ENCODE assay signal across 18 cellular contexts in the genomic region with DNA sequence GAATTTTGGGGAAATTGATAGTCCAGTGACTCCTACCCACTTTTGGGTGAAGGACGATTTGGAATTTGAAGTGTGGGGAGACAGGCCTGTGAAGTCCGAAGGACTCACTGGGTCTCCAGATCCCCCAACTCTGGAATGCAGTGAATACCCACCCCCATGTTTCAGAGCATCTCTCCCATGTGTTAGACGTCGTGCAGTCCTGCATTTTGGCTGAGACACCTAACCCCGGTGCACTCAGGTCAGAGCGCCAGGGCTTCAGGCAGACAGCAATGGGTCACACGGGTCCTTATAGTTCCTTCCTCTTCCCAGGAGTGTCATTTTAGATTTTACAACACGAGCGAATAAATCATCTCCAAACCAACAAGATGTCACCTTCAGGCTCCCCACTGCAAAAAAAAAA. TPM values are rescaled to one million over a fixed set of nuclear protein-coding genes. Genes with fewer than 3 reads are reported as not detected.
A peak's percentile ranks its signal among the peaks of the same experiment; 100 is the strongest.
DNase-seq lines count a peak whose midpoint lies in the region; ATAC-seq and TF ChIP-seq lines count a peak whose summit lies in the region.
"Had no signal": no experiment of that assay in that cellular context is flagged by ENCODE, and none has a peak within 500 bp of the region (broad histone marks: within the 10 kb centered on the region; RNA-seq: fewer than 3 reads in every experiment).

No MANE protein-coding gene starts in this region.

- H4K8ac ChIP-seq in trophoblast cell (ENCODE audit: low read depth, low read length) = no peak overlapping the region

- no CpG with 5 or more reads among the region's 9 CpGs for WGBS in trophoblast cell (ENCODE audit: extremely low coverage, insufficient coverage, insufficient read length)

- peak overlapping the region; percentile 33 for H3K9ac ChIP-seq in trophoblast cell (ENCODE audit: low read length)

- H3K23ac ChIP-seq in trophoblast cell (ENCODE audit: low read length) = no peak overlapping the region

- H3K79me2 ChIP-seq in ACC112 (ENCODE audit: control insufficient read depth, insufficient read depth, low read length, unreplicated experiment) (peaks cover 100% of the 10 kb centered on the region), trophoblast cell (ENCODE audit: control insufficient read depth, insufficient read depth, low read length, poor library complexity) (no peaks in the 10 kb centered on the region)

- H3K27me3 ChIP-seq in ACC112 (ENCODE audit: insufficient read depth, low read length) (no peaks in the 10 kb centered on the region), SJCRH30 (0 out of 2 replicates have a peak, but pooled peaks cover 6% of the 10 kb centered on the region), trophoblast cell (ENCODE audit: insufficient read depth, low read length) (peaks cover 72% of the 10 kb centered on the region)

- no peaks in the 10 kb centered on the region for H3K36me3 ChIP-seq in ACC112 (ENCODE audit: insufficient read depth, low read length)
- H3K36me3 ChIP-seq in SJCRH30 = no peaks in the 10 kb centered on the region
- no peaks in the 10 kb centered on the region for H3K36me3 ChIP-seq in trophoblast cell (ENCODE audit: control insufficient read depth in 1 of 2, insufficient read depth in 2 of 2, low read length in 2 of 2)
- H3K36me3 ChIP-seq: neutrophil, Peyer's patch had no signal

- no peak overlapping the region for H3K14ac ChIP-seq in trophoblast cell (ENCODE audit: low read length)

- H2BK12ac ChIP-seq in trophoblast cell (ENCODE audit: low read length) = no peak overlapping the region

- no peak for ATAC-seq in esophagus mucosa
- ATAC-seq in HG03520 (IDR thresholded peaks at IDR 0.05; ENCODE audit: unreplicated experiment) = no peak
- ATAC-seq: activated CD8-positive, alpha-beta T cell treated with anti-CD3 and anti-CD28 coated beads for 36 hours; heart left ventricle; stimulated activated naive B cell treated with anti-CD40 and anti-IgM and Interleukin-4, amounts not matched to agents 10 μg/mL and 1 μg/mL and 100 μg/mL, for 72 hours had no signal

- H2BK120ac ChIP-seq in trophoblast cell (ENCODE audit: insufficient read depth, low read length, poor library complexity) = no peak overlapping the region

- H3K4me3 ChIP-seq in ACC112 (ENCODE audit: low read depth, low read length) = peak overlapping the region; percentile 87
- no peak overlapping the region for H3K4me3 ChIP-seq in SJCRH30
- no peak overlapping the region for H3K4me3 ChIP-seq in trophoblast cell (ENCODE audit: low read depth, low read length)
- H3K4me3 ChIP-seq: Peyer's patch had no signal

- H3K4ac ChIP-seq in trophoblast cell (ENCODE audit: low read depth, low read length) = no peak overlapping the region

- H3K79me1 ChIP-seq in trophoblast cell (ENCODE audit: low read length) = no peaks in the 10 kb centered on the region

- H2AK5ac ChIP-seq in trophoblast cell (ENCODE audit: low read length) = no peak overlapping the region

- peak overlapping the region; percentile 87 for H3K27ac ChIP-seq in ACC112 (ENCODE audit: low read depth, low read length)
- peak overlapping the region; percentile 17; the same call in 1 of the 2 replicates for H3K27ac ChIP-seq in SJCRH30
- no peak overlapping the region for H3K27ac ChIP-seq in trophoblast cell (ENCODE audit: low read depth, low read length)
- H3K27ac ChIP-seq: neutrophil, Peyer's patch had no signal

- CTCF ChIA-PET in HEK293T (lab: Yijun Ruan, JAX) = no interaction called here

- peaks cover 36% of the 10 kb centered on the region for H3K4me1 ChIP-seq in ACC112 (ENCODE audit: control insufficient read depth, insufficient read depth, low read length, unreplicated experiment)
- H3K4me1 ChIP-seq in SJCRH30 = no peaks in the 10 kb centered on the region
- peaks cover 9 to 10% of the 10 kb centered on the region in 2 experiments for H3K4me1 ChIP-seq in trophoblast cell (ENCODE audit: control insufficient read depth in 1 of 2, insufficient read depth in 2 of 2, low read length in 2 of 2)

- POLR2A ChIA-PET in HEK293T (lab: Yijun Ruan, JAX) = no interaction called here

- H3K9me3 ChIP-seq in SJCRH30 (replicated peaks) (no peaks in the 10 kb centered on the region), trophoblast cell (ENCODE audit: insufficient read depth, low read depth, low read length) (peaks cover 11% of the 10 kb centered on the region)
- H3K9me3 ChIP-seq: heart left ventricle, neutrophil, Peyer's patch had no signal

- no peak overlapping the region for H4K12ac ChIP-seq in trophoblast cell (ENCODE audit: low read depth, low read length)

- no peak overlapping the region for H2AFZ ChIP-seq in ACC112 (ENCODE audit: low read length, unreplicated experiment)
- H2AFZ ChIP-seq in trophoblast cell (ENCODE audit: insufficient read depth, low read length, poor library complexity) = no peak overlapping the region

- H3K4me2 ChIP-seq in trophoblast cell (ENCODE audit: low read length) = no peak overlapping the region

- no peak overlapping the region for H3K18ac ChIP-seq in trophoblast cell (ENCODE audit: low read length)

- no peak overlapping the region for H4K91ac ChIP-seq in trophoblast cell (ENCODE audit: low read depth, low read length)

- no peak overlapping the region for H2BK5ac ChIP-seq in trophoblast cell (ENCODE audit: low read depth, low read length, poor library complexity)

- DNase-seq in SJCRH30 (no peak), fibroblast of peridontal ligament (ENCODE audit: extremely low read depth) (peak; percentile 50), trophoblast cell (no peak), HEK293T (ENCODE audit: extremely low spot score) (no peak), SHP77 (lab: John Stamatoyannopoulos, UW) (no peak)
- DNase-seq: activated CD8-positive, alpha-beta T cell treated with anti-CD3 and anti-CD28 coated beads for 36 hours; activated T-cell treated with anti-CD3 and anti-CD28 coated beads, Interleukin-2, amount 50 U/mL, for 48 hours; heart left ventricle; NCI-H1417 treated with DMSO at 0.1 percent for 48 hours; NCI-H2171 treated with DMSO at 0.1 percent for 48 hours; Peyer's patch; stimulated activated naive B cell treated with anti-CD40 and anti-IgM and Interleukin-4, amounts not matched to agents 10 μg/mL and 1 μg/mL and 100 μg/mL, for 72 hours; SW 1271 had no signal

TF ChIP-seq in HEK293T, 16 proteins besides CTCF, POLR2A, EP300 and RAD21:
- TF ChIP-seq NFRKB (IDR thresholded peaks at IDR 0.05) (no peak), ELF4 (IDR thresholded peaks at IDR 0.05) (no peak), SP1 (IDR thresholded peaks at IDR 0.05) (no peak), FOXK2 (IDR thresholded peaks at IDR 0.05) (no peak), TARDBP (IDR thresholded peaks at IDR 0.05) (no peak), FOXM1 (IDR thresholded peaks at IDR 0.05; ENCODE audit: borderline replicate concordance) (no peak), LEF1 (IDR thresholded peaks at IDR 0.05; ENCODE audit: borderline replicate concordance) (no peak), ZNF384 (IDR thresholded peaks at IDR 0.05) (no peak), SUZ12 (IDR thresholded peaks at IDR 0.05) (no peak)
- TF ChIP-seq, protein P1, sequence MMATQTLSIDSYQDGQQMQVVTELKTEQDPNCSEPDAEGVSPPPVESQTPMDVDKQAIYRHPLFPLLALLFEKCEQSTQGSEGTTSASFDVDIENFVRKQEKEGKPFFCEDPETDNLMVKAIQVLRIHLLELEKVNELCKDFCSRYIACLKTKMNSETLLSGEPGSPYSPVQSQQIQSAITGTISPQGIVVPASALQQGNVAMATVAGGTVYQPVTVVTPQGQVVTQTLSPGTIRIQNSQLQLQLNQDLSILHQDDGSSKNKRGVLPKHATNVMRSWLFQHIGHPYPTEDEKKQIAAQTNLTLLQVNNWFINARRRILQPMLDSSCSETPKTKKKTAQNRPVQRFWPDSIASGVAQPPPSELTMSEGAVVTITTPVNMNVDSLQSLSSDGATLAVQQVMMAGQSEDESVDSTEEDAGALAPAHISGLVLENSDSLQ (IDR thresholded peaks at IDR 0.05) = no peak

RNA-seq across cellular contexts. Expression of a gene that starts 5.1 kb away (rescaled TPM):
- 0.73 and 1.1 TPM in 2 replicates for total RNA-seq in SJCRH30 (2014; rRNA removed; shearing (Covaris generic))
- 0.24 and 0.37 TPM in 2 replicates for polyA plus RNA-seq in trophoblast cell (2013)
- total RNA-seq in esophagus mucosa = 2.9 TPM
- total RNA-seq: activated CD8-positive, alpha-beta T cell treated with anti-CD3 and anti-CD28 coated beads for 36 hours; activated naive CD8-positive, alpha-beta T cell treated with anti-CD3 and anti-CD28 coated beads, Interleukin-2, amount 10 ng/mL, durations not matched to agents 7 days and 5 days had no signal
